8 cellular contexts compared by ENCODE assay signal in genomic region chr3:183555541-183556081, GRCh38. TPM values are rescaled to one million over a fixed set of nuclear protein-coding genes. Genes with fewer than 3 reads are reported as not detected.
DNase-seq lines count a peak whose midpoint lies in the region; ATAC-seq lines count a peak whose summit lies in the region.

Gene KLHL6 (minus strand): TSS chr3:183555706. CDS start chr3:183555653, 53 bp downstream.

- ATAC-seq in GM21390 (IDR thresholded peaks at IDR 0.05; ENCODE audit: unreplicated experiment): peak; percentile 90

- no peaks in the 10 kb centered on the region for H3K36me3 ChIP-seq in Karpas-422 (ENCODE audit: insufficient read depth, low read length)

- H3K79me2 ChIP-seq in Karpas-422 (ENCODE audit: low read length): peaks cover 33% of the 10 kb centered on the region

- peak; percentile 93 for DNase-seq in CD1c-positive myeloid dendritic cell (ENCODE audit: extremely low spot score)
- peak; percentile 94 for DNase-seq in Karpas-422
- DNase-seq in activated CD8-positive, alpha-beta memory T cell treated with anti-CD3 and anti-CD28 coated beads for 48 hours (ENCODE audit: low read depth in 2 of 3, low spot score in 2 of 3): peak; percentile 24 to 57 (median 49)
- peak; percentile 82 for DNase-seq in cardiac septum (ENCODE audit: low spot score)
- DNase-seq in stimulated activated CD4-positive, alpha-beta T cell treated with anti-CD3 and anti-CD28 coated beads, TNF-alpha, amount 100 ng/mL, for 48 hours (ENCODE audit: low read depth in 3 of 3): peak; percentile 44 to 74 (median 57)
- DNase-seq in NCI-H446 treated with DMSO at 0.1 percent for 48 hours (lab: John Stamatoyannopoulos, UW): no peak
- DNase-seq in retina: no peak

- no peaks in the 10 kb centered on the region for H3K9me3 ChIP-seq in Karpas-422 (ENCODE audit: low read length)

- no peaks in the 10 kb centered on the region for H3K27me3 ChIP-seq in Karpas-422 (ENCODE audit: low read length)

- no peaks in the 10 kb centered on the region for H4K20me1 ChIP-seq in Karpas-422 (ENCODE audit: insufficient read depth, low read depth, low read length)

- H3K4me1 ChIP-seq in Karpas-422 (ENCODE audit: low read length): peaks cover 57% of the 10 kb centered on the region

- H3K4me2 ChIP-seq in Karpas-422 (ENCODE audit: low read depth, low read length, poor library complexity, severe bottlenecking): peak within 1 kb of the TSS; percentile 89

- peak within 1 kb of the TSS; percentile 88 for H3K27ac ChIP-seq in Karpas-422 (ENCODE audit: low read length)

- H3K9me2 ChIP-seq in Karpas-422 (replicated peaks; ENCODE audit: insufficient read depth, low read length): no peaks in the 10 kb centered on the region

- intact Hi-C loops in cardiac septum (cut with DNase I): no loop called here

- peak within 1 kb of the TSS; percentile 95 for H2AFZ ChIP-seq in Karpas-422 (ENCODE audit: low read length)

- peak within 1 kb of the TSS; percentile 77 for H3K9ac ChIP-seq in Karpas-422 (ENCODE audit: low read length)

- peak within 1 kb of the TSS; percentile 77 for H3K4me3 ChIP-seq in Karpas-422 (ENCODE audit: low read length)

RNA-seq across cellular contexts. Expression of gene KLHL6, which starts in this region (rescaled TPM):
- 41.1 and 50.9 TPM in 2 replicates for total RNA-seq in Karpas-422 (2014; rRNA removed; shearing (Covaris generic); ENCODE audit: low replicate concordance)
- total RNA-seq in cardiac septum: 2.2 TPM

Comparison
In these comparisons a context has a peak if more than half of its experiments do, and no peak if none do; other contexts are left out.
1. RNA of gene KLHL6 (total RNA-seq): 41.1 to 50.9 TPM in Karpas-422; 2.2 TPM in cardiac septum (single experiment); every median in the first group is over 10 times any median in the second.
2. DNase-seq: peak in CD1c-positive myeloid dendritic cell (single experiment), Karpas-422 (single experiment), activated CD8-positive, alpha-beta memory T cell treated with anti-CD3 and anti-CD28 coated beads for 48 hours (3 of 3), cardiac septum (single experiment) and stimulated activated CD4-positive, alpha-beta T cell treated with anti-CD3 and anti-CD28 coated beads, TNF-alpha, amount 100 ng/mL, for 48 hours (3 of 3); none in NCI-H446 treated with DMSO at 0.1 percent for 48 hours (single experiment) and retina (single experiment).